8 cellular contexts compared by ENCODE assay signal in genomic region chrY:13053501-13053900, GRCh38.
"Had no signal": no experiment of that assay in that cellular context is flagged by ENCODE, and none has a peak within 500 bp of the region (broad histone marks: within the 10 kb centered on the region; RNA-seq: fewer than 3 reads in every experiment).

No MANE protein-coding gene starts in this region.

- H3K4me1 Mint-ChIP-seq: H9, IgD-negative memory B cell had no signal

- H3K4me3 Mint-ChIP-seq: GM23338, H9, IgD-negative memory B cell had no signal

- H3K27me3 Mint-ChIP-seq: IgD-negative memory B cell had no signal

- H3K36me3 Mint-ChIP-seq: IgD-negative memory B cell had no signal

- DNase-seq: H9, HCEC 1CT, KBM-7 had no signal

- H3K27ac ChIP-seq: HL-60, KMS-11 had no signal

- ATAC-seq: GM23338, HepG2 had no signal

- H3K9me3 Mint-ChIP-seq: H9, IgD-negative memory B cell had no signal

- H3K4me3 ChIP-seq: GM23338 had no signal

- H3K27ac Mint-ChIP-seq: GM23338, H9, IgD-negative memory B cell had no signal
